ENCODE assay signal across 6 cellular contexts in the genomic region with DNA sequence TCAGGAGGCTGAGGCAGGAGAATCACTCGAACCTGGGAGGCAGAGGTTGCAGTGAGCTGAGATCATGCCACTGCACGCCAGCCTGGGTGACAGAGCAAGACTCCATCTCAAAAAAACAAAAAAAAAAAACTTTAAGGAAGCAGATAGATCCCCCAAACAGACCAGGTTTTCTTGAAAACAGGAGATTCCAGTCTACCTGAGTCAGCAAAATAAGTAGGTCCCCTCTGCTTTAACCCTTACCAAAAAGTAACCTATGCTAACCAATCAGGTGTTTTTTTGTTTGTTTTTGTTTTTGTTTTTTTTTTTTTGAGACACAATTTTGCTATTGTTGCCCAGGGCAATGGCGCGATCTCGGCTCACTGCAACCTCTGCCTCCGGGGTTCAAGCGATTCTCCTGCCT.
DNase-seq lines count a peak whose midpoint lies in the region; ATAC-seq, FAIRE-seq and TF ChIP-seq lines count a peak whose summit lies in the region.
"Not testable (repeated sequence)": the region's sequence is repeated elsewhere in the genome, so short reads cannot be mapped to it uniquely, and the experiment has no call there.

No MANE protein-coding gene starts in this region.

- not testable (repeated sequence) for H3K79me2 ChIP-seq in K562 (ENCODE audit: control insufficient read depth, insufficient read depth, low read length)
- H3K79me2 ChIP-seq in H1 (ENCODE audit: control insufficient read depth in 1 of 2, insufficient read depth in 2 of 2, low read length in 2 of 2) (peaks cover 4 to 32% of the 10 kb centered on the region in 2 experiments), HepG2 (ENCODE audit: insufficient read depth, low read length) (peaks cover 41% of the 10 kb centered on the region)

- 78% methylated on average over 7 of the region's 7 CpGs for WGBS in A549 (ENCODE audit: missing lambda C conversion rate)
- no CpG with 5 or more reads among the region's 7 CpGs for WGBS in IMR-90 (ENCODE audit: extremely low coverage in 2 of 2, insufficient read length in 1 of 2), 2 experiments
- 7% methylated on average over 3 of the region's 7 CpGs for WGBS in K562 (ENCODE audit: insufficient coverage, low coverage, missing lambda C conversion rate)
- 96% methylated on average over 7 of the region's 7 CpGs; no CpG with 5 or more reads in 1 of the 2 experiments for WGBS in H1 (ENCODE audit: extremely low coverage in 1 of 2, insufficient coverage in 1 of 2, insufficient read length in 1 of 2, insufficient replicate concordance in 2 of 2, low coverage in 1 of 2, low lambda C conversion rate in 2 of 2, missing lambda C conversion rate in 1 of 2), 2 experiments
- WGBS in HepG2 (ENCODE audit: low lambda C conversion rate), result 97% methylated on average over 7 of the region's 7 CpGs

- H3K56ac ChIP-seq in IMR-90 (ENCODE audit: extremely low read depth, insufficient read depth, low read length); H1 (replicated peaks; ENCODE audit: insufficient read length, low read depth, low read length): not testable (repeated sequence)

- not testable (repeated sequence) for H3K4ac ChIP-seq in IMR-90 (ENCODE audit: low read depth, low read length); H1 (replicated peaks; ENCODE audit: insufficient read length, low read depth, low read length)

- intact Hi-C loops in IMR-90 (cut with micrococcal nuclease); K562 (cut with micrococcal nuclease); HepG2 (cut with micrococcal nuclease; ENCODE audit: unreplicated experiment): not testable (repeated sequence)

- DNase-seq in A549 (ENCODE audit: low read depth in 1 of 2, low spot score in 1 of 2); IMR-90; K562 (ENCODE audit: extremely low read depth in 1 of 4, low spot score in 3 of 4); H1 (ENCODE audit: low read depth in 1 of 2, low spot score in 2 of 2); HepG2 (ENCODE audit: low spot score): not testable (repeated sequence)

- not testable (repeated sequence) for H3K4me3 ChIP-seq in A549; IMR-90 (ENCODE audit: insufficient read depth, low read depth, low read length); K562; H1 (ENCODE audit: extremely low read depth in 1 of 4, insufficient read depth in 2 of 4, low read depth in 3 of 4, low read length in 4 of 4); HepG2 (replicated peaks in 1 of 3; ENCODE audit: insufficient read depth in 1 of 3, low read depth in 2 of 3, low read length in 3 of 3)

- not testable (repeated sequence) for TF ChIP-seq POLR2A in A549 (IDR thresholded peaks at IDR 0.05; ENCODE audit: low read length); IMR-90 (IDR thresholded peaks at IDR 0.05; ENCODE audit: low read depth, low read length); K562 (conservative IDR thresholded peaks at IDR 0.05); H1 (IDR thresholded peaks at IDR 0.05; ENCODE audit: control extremely low read depth in 1 of 2, low read depth in 2 of 2, low read length in 2 of 2); HepG2 (IDR thresholded peaks at IDR 0.05; ENCODE audit: insufficient read depth in 1 of 2, low read depth in 2 of 2, low read length in 2 of 2)

- BruUV-seq in IMR-90 (replicated peaks; lab: Mats Ljungman, UMichigan); K562 (replicated peaks; lab: Mats Ljungman, UMichigan); HepG2 (replicated peaks; lab: Mats Ljungman, UMichigan): not testable (repeated sequence)

- not testable (repeated sequence) for H2BK5ac ChIP-seq in IMR-90 (ENCODE audit: low read depth, low read length, poor library complexity, severe bottlenecking); H1 (ENCODE audit: low read depth, low read length)

- H2AK9ac ChIP-seq in IMR-90 (replicated peaks; ENCODE audit: low read depth, low read length, poor library complexity), result not testable (repeated sequence)

- dilution Hi-C loops in IMR-90 (cut with HindIII; ENCODE audit: low sequenced_read_pairs, unreplicated experiment), result not testable (repeated sequence)

- H3K4me1 ChIP-seq in A549; IMR-90 (ENCODE audit: control insufficient read depth, insufficient read depth, low read length); K562 (replicated peaks in 1 of 2; ENCODE audit: control insufficient read depth in 2 of 2, insufficient read depth in 2 of 2, low read length in 2 of 2); H1 (replicated peaks in 1 of 4; ENCODE audit: control insufficient read depth in 3 of 4, insufficient read depth in 4 of 4, low read length in 3 of 4): not testable (repeated sequence)
- peaks cover 38% of the 10 kb centered on the region for H3K4me1 ChIP-seq in HepG2 (ENCODE audit: insufficient read depth, low read length)

- not testable (repeated sequence) for H3K23me2 ChIP-seq in H1 (ENCODE audit: low read depth, low read length)

- not testable (repeated sequence) for TF ChIP-seq RAD21 in A549 (conservative IDR thresholded peaks at IDR 0.05 in 1 of 2, IDR thresholded peaks at IDR 0.05 in 1 of 2); IMR-90 (IDR thresholded peaks at IDR 0.05; ENCODE audit: low read length); K562 (CRISPR knock-in tag; conservative IDR thresholded peaks at IDR 0.05 in 1 of 2, IDR thresholded peaks at IDR 0.05 in 1 of 2); H1 (IDR thresholded peaks at IDR 0.05 in 1 of 2, conservative IDR thresholded peaks at IDR 0.05 in 1 of 2; ENCODE audit: low read depth in 2 of 2, low read length in 2 of 2); HepG2 (CRISPR knock-in tag; IDR thresholded peaks at IDR 0.05)

- H3K9me3 ChIP-seq in A549; IMR-90 (ENCODE audit: control insufficient read depth, insufficient read depth, low read length); K562 (replicated peaks; ENCODE audit: control insufficient read depth, insufficient read depth, low read depth, low read length); H1 (ENCODE audit: insufficient read depth in 2 of 2, low read depth in 1 of 2, low read length in 1 of 2); HepG2 (ENCODE audit: low read length): not testable (repeated sequence)

- H2BK20ac ChIP-seq in IMR-90 (ENCODE audit: low read depth, low read length); H1 (ENCODE audit: low read length): not testable (repeated sequence)

- not testable (repeated sequence) for H2BK12ac ChIP-seq in H1 (ENCODE audit: low read depth, low read length)

- H3K23ac ChIP-seq in IMR-90 (ENCODE audit: low read depth, low read length); H1 (ENCODE audit: insufficient read length): not testable (repeated sequence)

- not testable (repeated sequence) for H2BK15ac ChIP-seq in IMR-90 (ENCODE audit: low read depth, low read length); H1 (ENCODE audit: low read length)

- TF ChIP-seq EP300 in A549 (IDR thresholded peaks at IDR 0.05); K562 (IDR thresholded peaks at IDR 0.05; ENCODE audit: low read length); H1 (IDR thresholded peaks at IDR 0.05; ENCODE audit: borderline replicate concordance in 1 of 2, low read depth in 2 of 2, low read length in 2 of 2); HepG2 (IDR thresholded peaks at IDR 0.05; ENCODE audit: low read depth in 2 of 2, low read length in 2 of 2); HepG2 (CRISPR knock-in tag; IDR thresholded peaks at IDR 0.05; ENCODE audit: borderline replicate concordance): not testable (repeated sequence)

- H2AK5ac ChIP-seq in IMR-90 (ENCODE audit: low read depth, low read length); H1 (ENCODE audit: low read depth, low read length): not testable (repeated sequence)

- FAIRE-seq in A549 (lab: Jason Lieb, UNC); K562 (lab: Jason Lieb, UNC); H1 (lab: Jason Lieb, UNC); HepG2 (lab: Jason Lieb, UNC): not testable (repeated sequence)

- H4K20me1 ChIP-seq in IMR-90 (ENCODE audit: insufficient read depth, low read length) (peaks cover 12% of the 10 kb centered on the region; the same call in 1 of the 2 replicates), HepG2 (ENCODE audit: insufficient read depth, low read length) (peaks cover 32% of the 10 kb centered on the region)
- H4K20me1 ChIP-seq in K562 (replicated peaks; ENCODE audit: control insufficient read depth, insufficient read depth, low read length); H1 (replicated peaks in 1 of 2; ENCODE audit: control insufficient read depth in 1 of 2, insufficient read depth in 2 of 2, low read length in 2 of 2): not testable (repeated sequence)

- not testable (repeated sequence) for H3K9ac ChIP-seq in IMR-90 (ENCODE audit: low read depth, low read length); K562 (ENCODE audit: insufficient read depth in 1 of 2, low read depth in 2 of 2, low read length in 2 of 2); H1 (replicated peaks in 1 of 4; ENCODE audit: extremely low read depth in 1 of 4, low read depth in 3 of 4, low read length in 3 of 4); HepG2 (ENCODE audit: insufficient read depth, low read depth, low read length)

- H4K8ac ChIP-seq in IMR-90 (ENCODE audit: low read depth in 2 of 2, low read length in 2 of 2); H1 (ENCODE audit: extremely low read depth, insufficient read depth, low read length): not testable (repeated sequence)

- not testable (repeated sequence) for H2BK120ac ChIP-seq in IMR-90 (ENCODE audit: low read depth, low read length); H1 (replicated peaks; ENCODE audit: low read depth, low read length)

- H4K5ac ChIP-seq in IMR-90 (ENCODE audit: low read depth, low read length); H1 (ENCODE audit: insufficient read length, low read depth, low read length): not testable (repeated sequence)

- POLR2A ChIA-PET in A549 (lab: Yijun Ruan, JAX); IMR-90 (lab: Charles Lee; ENCODE audit: unreplicated experiment); K562 (lab: Yijun Ruan, JAX); H1 (lab: Charles Lee; ENCODE audit: partially characterized antibody); HepG2 (lab: Yijun Ruan, JAX): not testable (repeated sequence)

- peaks cover 39 to 45% of the 10 kb centered on the region in 2 experiments for H3K79me1 ChIP-seq in IMR-90 (ENCODE audit: low read depth in 1 of 2, low read length in 2 of 2)
- H3K79me1 ChIP-seq in H1 (ENCODE audit: low read depth, low read length), result not testable (repeated sequence)

- H3K36me3 ChIP-seq in IMR-90 (ENCODE audit: control insufficient read depth, insufficient read depth, low read length); K562 (ENCODE audit: control insufficient read depth, insufficient read depth, low read length); H1 (ENCODE audit: control insufficient read depth in 2 of 4, insufficient read depth in 4 of 4, low read length in 3 of 4); HepG2 (replicated peaks in 1 of 2; ENCODE audit: control insufficient read depth in 1 of 2, insufficient read depth in 2 of 2, low read length in 2 of 2): not testable (repeated sequence)

- H3K27ac ChIP-seq in A549; IMR-90 (ENCODE audit: insufficient read depth, low read length); K562 (ENCODE audit: extremely low read depth, low read depth, low read length); H1 (ENCODE audit: low read depth, low read length); HepG2 (ENCODE audit: extremely low read length, insufficient read depth, low read length): not testable (repeated sequence)
- H3K27ac ChIP-seq in VCaP, result peak overlapping the region; percentile 91; the same call in 1 of the 2 replicates

- H3K9me1 ChIP-seq in IMR-90 (ENCODE audit: insufficient read depth, low read length); K562 (ENCODE audit: control insufficient read depth, insufficient read depth, low read length): not testable (repeated sequence)

- H3K18ac ChIP-seq in IMR-90 (ENCODE audit: low read depth, low read length); H1 (ENCODE audit: extremely low read depth, low read length): not testable (repeated sequence)

- H3K27me3 ChIP-seq in IMR-90 (ENCODE audit: control insufficient read depth, insufficient read depth, low read length); K562 (ENCODE audit: control insufficient read depth in 2 of 2, insufficient read depth in 2 of 2, low read length in 2 of 2); H1 (replicated peaks in 1 of 4; ENCODE audit: control insufficient read depth in 3 of 4, extremely low read depth in 1 of 4, insufficient read depth in 3 of 4, low read length in 3 of 4); HepG2 (ENCODE audit: control insufficient read depth in 1 of 2, insufficient read depth in 2 of 2, low read length in 2 of 2): not testable (repeated sequence)

- not testable (repeated sequence) for H3K4me2 ChIP-seq in A549; IMR-90 (ENCODE audit: low read depth, low read length); K562 (ENCODE audit: insufficient read depth, low read length); H1 (ENCODE audit: insufficient read depth in 1 of 2, low read depth in 2 of 2, low read length in 2 of 2); HepG2 (ENCODE audit: low read depth, low read length)

- not testable (repeated sequence) for H4K91ac ChIP-seq in IMR-90 (ENCODE audit: insufficient read depth, low read depth, low read length); H1 (replicated peaks; ENCODE audit: insufficient read length, low read length)

- ATAC-seq in A549; IMR-90 (ENCODE audit: low read depth); K562; HepG2: not testable (repeated sequence)

- in situ Hi-C loops in IMR-90 (cut with MboI; ENCODE audit: low sequenced_read_pairs); K562 (cut with MboI); HepG2 (cut with HindIII; ENCODE audit: extremely low pct_ligation_motif_present, low pct_unique_long_range_greater_than_20kb): not testable (repeated sequence)

- not testable (repeated sequence) for H3K14ac ChIP-seq in IMR-90 (replicated peaks; ENCODE audit: low read depth, low read length); H1 (ENCODE audit: insufficient read length)

- CTCF ChIA-PET in A549 (lab: Yijun Ruan, JAX); IMR-90 (lab: Yijun Ruan, JAX); K562 (lab: Yijun Ruan, JAX; ENCODE audit: low intra/inter-chr PET ratio); HepG2 (lab: Yijun Ruan, JAX; ENCODE audit: low intra/inter-chr PET ratio, low total read pairs): not testable (repeated sequence)
- CTCF ChIA-PET in H1 (lab: Charles Lee; ENCODE audit: partially characterized antibody), result interaction anchor here (1.7 kb wide), 1 partner anchor 55 kb away, joined by 6 read pairs; no protein-coding TSS in a partner anchor

- not testable (repeated sequence) for H2AFZ ChIP-seq in IMR-90 (replicated peaks; ENCODE audit: low read length, poor library complexity); K562 (ENCODE audit: low read depth, low read length); H1 (ENCODE audit: low read length); HepG2 (ENCODE audit: low read length)

- TF ChIP-seq CTCF in A549 (IDR thresholded peaks at IDR 0.05); IMR-90 (conservative IDR thresholded peaks at IDR 0.05; ENCODE audit: low read depth, low read length); VCaP (conservative IDR thresholded peaks at IDR 0.05); K562 (IDR thresholded peaks at IDR 0.05 in 2 of 3, conservative IDR thresholded peaks at IDR 0.05 in 1 of 3; ENCODE audit: insufficient read depth in 2 of 3, low read depth in 1 of 3, low read length in 3 of 3); H1 (IDR thresholded peaks at IDR 0.05; ENCODE audit: control extremely low read depth in 1 of 3, insufficient read depth in 1 of 3, low read depth in 1 of 3, low read length in 3 of 3); HepG2 (CRISPR knock-in tag; IDR thresholded peaks at IDR 0.05): not testable (repeated sequence)
